In genomic region chr1:198106007-198106406, GRCh38 we compare ENCODE assay signal across 23 cellular contexts. TPM values are rescaled to one million over a fixed set of nuclear protein-coding genes. Genes with fewer than 3 reads are reported as not detected.
DNase-seq lines count a peak whose midpoint lies in the region; ATAC-seq and TF ChIP-seq lines count a peak whose summit lies in the region.
"Had no signal": no experiment of that assay in that cellular context is flagged by ENCODE, and none has a peak within 500 bp of the region (broad histone marks: within the 10 kb centered on the region; RNA-seq: fewer than 3 reads in every experiment).

No MANE protein-coding gene starts in this region.

- H3K36me3 Mint-ChIP-seq in GM23338 (ENCODE audit: low read depth) (no peaks in the 10 kb centered on the region), chondrocyte (ENCODE audit: low read depth) (no peaks in the 10 kb centered on the region)
- H3K36me3 Mint-ChIP-seq: CD4-positive, alpha-beta memory T cell had no signal

- no peak overlapping the region for H3K27ac Mint-ChIP-seq in GM23338
- H3K27ac Mint-ChIP-seq in chondrocyte (ENCODE audit: unreplicated experiment): no peak overlapping the region
- H3K27ac Mint-ChIP-seq: CD4-positive, alpha-beta memory T cell had no signal

- TF ChIP-seq CTCF in GM23338 (conservative IDR thresholded peaks at IDR 0.05; ENCODE audit: low read depth in 2 of 2) (peak in 1 of 2 experiments; percentile 35; a peak in 3 of 4 replicates), chondrocyte (IDR thresholded peaks at IDR 0.05) (peak; percentile 25)

- peak overlapping the region; percentile 68 for H2BK12ac ChIP-seq in trophoblast cell (ENCODE audit: low read length)

- peak overlapping the region; percentile 79 for H2BK120ac ChIP-seq in trophoblast cell (ENCODE audit: insufficient read depth, low read length, poor library complexity)

- no peaks in the 10 kb centered on the region for H3K4me1 ChIP-seq in GM23338 (ENCODE audit: insufficient read depth)
- peaks cover 4 to 6% of the 10 kb centered on the region in 2 experiments for H3K4me1 ChIP-seq in trophoblast cell (ENCODE audit: control insufficient read depth in 1 of 2, insufficient read depth in 2 of 2, low read length in 2 of 2)
- H3K4me1 ChIP-seq: BE2C, Peyer's patch had no signal

- peak overlapping the region; percentile 34 for H4K91ac ChIP-seq in trophoblast cell (ENCODE audit: low read depth, low read length)

- H3K14ac ChIP-seq in trophoblast cell (ENCODE audit: low read length): no peak overlapping the region

- H3K4me3 ChIP-seq in GM23338 (no peak overlapping the region), trophoblast cell (ENCODE audit: low read depth, low read length) (no peak overlapping the region), MG63 (no peak overlapping the region)
- H3K4me3 ChIP-seq: GM12878, Peyer's patch, SK-N-MC had no signal

- no peaks in the 10 kb centered on the region for H3K9me3 Mint-ChIP-seq in GM23338
- no peaks in the 10 kb centered on the region for H3K9me3 Mint-ChIP-seq in chondrocyte (ENCODE audit: low read depth)
- H3K9me3 Mint-ChIP-seq: CD4-positive, alpha-beta memory T cell had no signal

- H3F3A ChIP-seq in GM23338 (replicated peaks; ENCODE audit: low read depth): no peaks in the 10 kb centered on the region

- DNase-seq in GM23338 (ENCODE audit: low spot score) (peak; percentile 24), NAMALWA (ENCODE audit: low spot score) (peak; percentile 11), chondrocyte (ENCODE audit: low spot score) (no peak), trophoblast cell (no peak), germinal center (ENCODE audit: low spot score) (no peak), MG63 (no peak)
- DNase-seq: BE2C; CD4-positive, alpha-beta memory T cell; DND-41; GDM1; GOT3; HFFc6; NCI-H1105 treated with DMSO at 0.1 percent for 48 hours; NCI-H1694 treated with DMSO at 0.1 percent for 48 hours; NCI-H2107; NCI-H748 treated with DMSO at 0.1 percent for 48 hours; Peyer's patch; T-helper 1 cell had no signal

- peaks cover 12% of the 10 kb centered on the region; the same call in 1 of the 2 replicates for H3K9me2 ChIP-seq in GM23338 (ENCODE audit: insufficient read depth)

- peaks cover 6% of the 10 kb centered on the region for H3K79me1 ChIP-seq in trophoblast cell (ENCODE audit: low read length)

- no peak overlapping the region for H3K27ac ChIP-seq in GM23338 (ENCODE audit: low read depth)
- H3K27ac ChIP-seq in trophoblast cell (ENCODE audit: low read depth, low read length): no peak overlapping the region
- H3K27ac ChIP-seq: Peyer's patch, SK-N-MC had no signal

- no peaks in the 10 kb centered on the region for H3K9me3 ChIP-seq in trophoblast cell (ENCODE audit: insufficient read depth, low read depth, low read length)
- H3K9me3 ChIP-seq in MG63: 0 out of 2 replicates have a peak, but pooled peaks cover 3% of the 10 kb centered on the region
- H3K9me3 ChIP-seq: BE2C, Peyer's patch had no signal

- H2AFZ ChIP-seq in GM23338 (0 out of 2 replicates have a peak overlapping the region, but pooled peaks have one; percentile 70), trophoblast cell (ENCODE audit: insufficient read depth, low read length, poor library complexity) (no peak overlapping the region)

- no peak overlapping the region for H3K9ac ChIP-seq in trophoblast cell (ENCODE audit: low read length)

- H2BK5ac ChIP-seq in trophoblast cell (ENCODE audit: low read depth, low read length, poor library complexity): peak overlapping the region; percentile 66

- peak overlapping the region; percentile 59 for H2AK5ac ChIP-seq in trophoblast cell (ENCODE audit: low read length)

- H3K36me3 ChIP-seq in GM23338 (ENCODE audit: insufficient read depth) (no peaks in the 10 kb centered on the region), trophoblast cell (ENCODE audit: control insufficient read depth in 1 of 2, insufficient read depth in 2 of 2, low read length in 2 of 2) (no peaks in the 10 kb centered on the region), MG63 (no peaks in the 10 kb centered on the region)
- H3K36me3 ChIP-seq: BE2C, Peyer's patch had no signal

- H4K12ac ChIP-seq in trophoblast cell (ENCODE audit: low read depth, low read length): no peak overlapping the region

- H3K27me3 Mint-ChIP-seq in GM23338 (ENCODE audit: insufficient read depth, low read depth, poor library complexity) (peaks cover 2% of the 10 kb centered on the region), chondrocyte (ENCODE audit: low read depth) (no peaks in the 10 kb centered on the region)
- H3K27me3 Mint-ChIP-seq: CD4-positive, alpha-beta memory T cell had no signal

- H3K23ac ChIP-seq in trophoblast cell (ENCODE audit: low read length): no peak overlapping the region

- no peak for ATAC-seq in GM23338
- ATAC-seq in HG03442 (IDR thresholded peaks at IDR 0.05; ENCODE audit: unreplicated experiment): no peak
- ATAC-seq: GM12878, HepG2, Right ventricle myocardium inferior had no signal

- H4K20me1 ChIP-seq in GM23338 (replicated peaks; ENCODE audit: insufficient read depth): no peaks in the 10 kb centered on the region

- H3K79me2 ChIP-seq in GM23338 (replicated peaks; ENCODE audit: insufficient read depth) (no peaks in the 10 kb centered on the region), trophoblast cell (ENCODE audit: control insufficient read depth, insufficient read depth, low read length, poor library complexity) (no peaks in the 10 kb centered on the region)

- no peak overlapping the region for H3K4me2 ChIP-seq in GM23338
- no peak overlapping the region for H3K4me2 ChIP-seq in trophoblast cell (ENCODE audit: low read length)

- no peak overlapping the region for H3K18ac ChIP-seq in trophoblast cell (ENCODE audit: low read length)

- no peak overlapping the region for H4K8ac ChIP-seq in trophoblast cell (ENCODE audit: low read depth, low read length)

- H3K27me3 ChIP-seq in GM23338 (ENCODE audit: insufficient read depth): no peaks in the 10 kb centered on the region
- H3K27me3 ChIP-seq in trophoblast cell (ENCODE audit: insufficient read depth, low read length): no peaks in the 10 kb centered on the region
- no peaks in the 10 kb centered on the region for H3K27me3 ChIP-seq in MG63
- H3K27me3 ChIP-seq: BE2C, Peyer's patch had no signal

- H3K4me1 Mint-ChIP-seq in GM23338: no peaks in the 10 kb centered on the region
- H3K4me1 Mint-ChIP-seq in chondrocyte (ENCODE audit: low read depth): peaks cover 25% of the 10 kb centered on the region

- H3K4me3 Mint-ChIP-seq in GM23338 (no peak overlapping the region), chondrocyte (ENCODE audit: unreplicated experiment) (no peak overlapping the region)
- H3K4me3 Mint-ChIP-seq: CD4-positive, alpha-beta memory T cell; HFFc6 had no signal

- H3K4ac ChIP-seq in trophoblast cell (ENCODE audit: low read depth, low read length): no peak overlapping the region

TF ChIP-seq in GM23338, 12 proteins besides CTCF, POLR2A, EP300 and RAD21 (continues in another document):
- TF ChIP-seq JUNB (IDR thresholded peaks at IDR 0.05; ENCODE audit: unreplicated experiment) (no peak), ETS1 (IDR thresholded peaks at IDR 0.05) (no peak)

RNA-seq across cellular contexts. Expression of gene NEK7, which starts 50.8 kb away (rescaled TPM):
- 15.3 and 18.6 TPM in 2 replicates for total RNA-seq in GM23338 (2014; rRNA removed; shearing (Covaris generic))
- 3.2 and 4.8 TPM in 2 replicates for polyA plus RNA-seq in GM23338 (2016; fragmentation: Nextera tagmentation; extraction: Ambion mirVana)
- total RNA-seq in chondrocyte: 58.3 to 73.0 TPM (median 62.7 TPM) in 3 replicates
- polyA plus RNA-seq in trophoblast cell (2013): 21.8 and 23.2 TPM in 2 replicates
- total RNA-seq in MG63 (2014; rRNA removed; shearing (Covaris generic); ENCODE audit: low replicate concordance): 242 and 562 TPM in 2 replicates

Comparison
In these comparisons a context has a peak if more than half of its experiments do, and no peak if none do; other contexts are left out.
1. DNase-seq: peak in GM23338 (single experiment) and NAMALWA (single experiment); none in chondrocyte (single experiment), trophoblast cell (0 of 2), germinal center (single experiment) and MG63 (single experiment).